In genomic region chr20:18063676-18064075, GRCh38 we compare ENCODE assay signal across 43 cellular contexts. TPM values are rescaled to one million over a fixed set of nuclear protein-coding genes. Genes with fewer than 3 reads are reported as not detected.
"Had no signal": no experiment of that assay in that cellular context is flagged by ENCODE, and none has a peak within 500 bp of the region (broad histone marks: within the 10 kb centered on the region; RNA-seq: fewer than 3 reads in every experiment).

No MANE protein-coding gene starts in this region.

- H3K27me3 ChIP-seq: ascending aorta, body of pancreas had no signal

- ATAC-seq: activated naive CD4-positive, alpha-beta T cell treated with anti-CD3 and anti-CD28 coated beads, Interleukin-2, amount 50 U/mL, for 72 hours; activated naive CD8-positive, alpha-beta T cell treated with anti-CD3 and anti-CD28 coated beads, Interleukin-2, amount 50 U/mL, for 24 hours; activated T-cell treated with anti-CD3 and anti-CD28 coated beads, Interleukin-2, amount 50 U/mL, for 4 hours; activated T-cell treated with anti-CD3 and anti-CD28 coated beads, Interleukin-2, amount 50 U/mL, for 72 hours; activated T-helper 17 cell treated with anti-CD3 and anti-CD28 coated beads, Interleukin-2, amount 50 U/mL, for 72 hours; body of pancreas had no signal

- H3K9me3 ChIP-seq: adrenal gland, ascending aorta, body of pancreas, breast epithelium had no signal

- H3K9me3 Mint-ChIP-seq: activated naive CD4-positive, alpha-beta T cell treated with anti-CD3 and anti-CD28 coated beads for 36 hours; activated naive CD4-positive, alpha-beta T cell treated with anti-CD3 and anti-CD28 coated beads, Interleukin-2, amount 10 ng/mL, durations not matched to agents 7 days and 5 days; activated naive CD4-positive, alpha-beta T cell treated with anti-CD3 and anti-CD28 coated beads, Interleukin-2, amount 50 U/mL, for 24 hours; activated naive CD4-positive, alpha-beta T cell treated with anti-CD3 and anti-CD28 coated beads, Interleukin-2, amount 50 U/mL, for 72 hours; activated naive CD8-positive, alpha-beta T cell treated with anti-CD3 and anti-CD28 coated beads for 36 hours; activated naive CD8-positive, alpha-beta T cell treated with anti-CD3 and anti-CD28 coated beads, Interleukin-2, amount 10 ng/mL, durations not matched to agents 7 days and 5 days; activated naive CD8-positive, alpha-beta T cell treated with anti-CD3 and anti-CD28 coated beads, Interleukin-2, amount 50 U/mL, for 24 hours; activated T-cell treated with anti-CD3 and anti-CD28 coated beads, Interleukin-2, amount 50 U/mL, for 24 hours; activated T-cell treated with anti-CD3 and anti-CD28 coated beads, Interleukin-2, amount 50 U/mL, for 4 hours; activated T-cell treated with anti-CD3 and anti-CD28 coated beads, Interleukin-2, amount 50 U/mL, for 72 hours; activated T-helper 1 cell treated with anti-CD3 and anti-CD28 coated beads, Interleukin-12 subunit alpha, Interleukin-12 subunit beta, Interleukin-2, Interleukin-4 antibody, amounts not matched to agents 30 ng/mL and 10 ng/mL and 1 ng/mL, durations not matched to agents 14 hours and 24 hours and 36 hours; activated T-helper 17 cell treated with anti-CD3 and anti-CD28 coated beads, Interleukin-2, amount 50 U/mL, for 72 hours; activated T-helper 2 cell treated with anti-CD3 and anti-CD28 coated beads, Interferon-gamma antibody, Interleukin-2, Interleukin-4, amounts not matched to agents 10 μg/mL and 5 μg/mL and 100 μg/mL, durations not matched to agents 14 hours and 24 hours and 36 hours; central memory CD8-positive, alpha-beta T cell had no signal

- H3K36me3 ChIP-seq: adrenal gland, ascending aorta, brain microvascular endothelial cell, breast epithelium, cardiac muscle cell had no signal

- H3K27ac ChIP-seq: adrenal gland, ascending aorta, body of pancreas, brain microvascular endothelial cell, breast epithelium, cardiac muscle cell had no signal

- DNase-seq: activated effector memory CD4-positive, alpha-beta T cell treated with anti-CD3 and anti-CD28 coated beads, Interleukin-2, amount 50 U/mL, for 16 hours; activated effector memory CD4-positive, alpha-beta T cell treated with Interleukin-2 at 50 U/mL for 16 hours; activated gamma-delta T cell; activated gamma-delta T cell treated with Interleukin-2 at 50 U/mL for 16 hours; activated naive CD4-positive, alpha-beta T cell; activated naive CD4-positive, alpha-beta T cell treated with anti-CD3 and anti-CD28 coated beads for 36 hours; activated naive CD4-positive, alpha-beta T cell treated with anti-CD3 and anti-CD28 coated beads, Interleukin-2, amount 10 ng/mL, durations not matched to agents 7 days and 5 days; activated naive CD4-positive, alpha-beta T cell treated with anti-CD3 and anti-CD28 coated beads, Interleukin-2, amount 50 U/mL, for 16 hours; activated naive CD4-positive, alpha-beta T cell treated with Interleukin-2 at 50 U/mL for 16 hours; activated naive CD8-positive, alpha-beta T cell treated with anti-CD3 and anti-CD28 coated beads for 36 hours; activated naive CD8-positive, alpha-beta T cell treated with anti-CD3 and anti-CD28 coated beads, Interleukin-2, amount 10 ng/mL, durations not matched to agents 7 days and 5 days; activated naive CD8-positive, alpha-beta T cell treated with anti-CD3 and anti-CD28 coated beads, Interleukin-2, amount 50 U/mL, for 24 hours; activated T-cell treated with anti-CD3 and anti-CD28 coated beads, Interleukin-2, amount 50 U/mL, for 1 hour; activated T-cell treated with anti-CD3 and anti-CD28 coated beads, Interleukin-2, amount 50 U/mL, for 24 hours; activated T-cell treated with anti-CD3 and anti-CD28 coated beads, Interleukin-2, amount 50 U/mL, for 4 hours; activated T-cell treated with anti-CD3 and anti-CD28 coated beads, Interleukin-2, amount 50 U/mL, for 48 hours; activated T-cell treated with anti-CD3 and anti-CD28 coated beads, Interleukin-2, amount 50 U/mL, for 72 hours; adrenal gland; amniotic stem cell; amygdala; anterior cingulate cortex; aorta; body of pancreas; brain microvascular endothelial cell; caudate nucleus; central memory CD4-positive, alpha-beta T cell; cerebellar nuclear complex had no signal

- H3K4me3 ChIP-seq: adrenal gland, ascending aorta, body of pancreas, breast epithelium, cardiac muscle cell had no signal

- H3K27ac Mint-ChIP-seq: activated naive CD4-positive, alpha-beta T cell treated with anti-CD3 and anti-CD28 coated beads for 36 hours; activated naive CD4-positive, alpha-beta T cell treated with anti-CD3 and anti-CD28 coated beads, Interleukin-2, amount 10 ng/mL, durations not matched to agents 7 days and 5 days; activated naive CD4-positive, alpha-beta T cell treated with anti-CD3 and anti-CD28 coated beads, Interleukin-2, amount 50 U/mL, for 24 hours; activated naive CD4-positive, alpha-beta T cell treated with anti-CD3 and anti-CD28 coated beads, Interleukin-2, amount 50 U/mL, for 72 hours; activated naive CD8-positive, alpha-beta T cell; activated naive CD8-positive, alpha-beta T cell treated with anti-CD3 and anti-CD28 coated beads for 36 hours; activated naive CD8-positive, alpha-beta T cell treated with anti-CD3 and anti-CD28 coated beads, Interleukin-2, amount 10 ng/mL, durations not matched to agents 7 days and 5 days; activated naive CD8-positive, alpha-beta T cell treated with anti-CD3 and anti-CD28 coated beads, Interleukin-2, amount 50 U/mL, for 24 hours; activated T-cell treated with anti-CD3 and anti-CD28 coated beads, Interleukin-2, amount 50 U/mL, for 24 hours; activated T-cell treated with anti-CD3 and anti-CD28 coated beads, Interleukin-2, amount 50 U/mL, for 72 hours; activated T-helper 1 cell treated with anti-CD3 and anti-CD28 coated beads, Interleukin-12 subunit alpha, Interleukin-12 subunit beta, Interleukin-2, Interleukin-4 antibody, amounts not matched to agents 30 ng/mL and 10 ng/mL and 1 ng/mL, durations not matched to agents 14 hours and 24 hours and 36 hours; activated T-helper 17 cell treated with anti-CD3 and anti-CD28 coated beads, Interleukin-2, amount 50 U/mL, for 72 hours; activated T-helper 2 cell treated with anti-CD3 and anti-CD28 coated beads, Interferon-gamma antibody, Interleukin-2, Interleukin-4, amounts not matched to agents 10 μg/mL and 5 μg/mL and 100 μg/mL, durations not matched to agents 14 hours and 24 hours and 36 hours; brain had no signal

- FAIRE-seq: astrocyte, bronchial epithelial cell had no signal

- H3K4me3 Mint-ChIP-seq: activated naive CD4-positive, alpha-beta T cell treated with anti-CD3 and anti-CD28 coated beads for 36 hours; activated naive CD4-positive, alpha-beta T cell treated with anti-CD3 and anti-CD28 coated beads, Interleukin-2, amount 10 ng/mL, durations not matched to agents 7 days and 5 days; activated naive CD4-positive, alpha-beta T cell treated with anti-CD3 and anti-CD28 coated beads, Interleukin-2, amount 50 U/mL, for 24 hours; activated naive CD8-positive, alpha-beta T cell; activated naive CD8-positive, alpha-beta T cell treated with anti-CD3 and anti-CD28 coated beads for 36 hours; activated naive CD8-positive, alpha-beta T cell treated with anti-CD3 and anti-CD28 coated beads, Interleukin-2, amount 10 ng/mL, durations not matched to agents 7 days and 5 days; activated naive CD8-positive, alpha-beta T cell treated with anti-CD3 and anti-CD28 coated beads, Interleukin-2, amount 50 U/mL, for 24 hours; activated T-cell treated with anti-CD3 and anti-CD28 coated beads, Interleukin-2, amount 50 U/mL, for 24 hours; activated T-cell treated with anti-CD3 and anti-CD28 coated beads, Interleukin-2, amount 50 U/mL, for 4 hours; activated T-cell treated with anti-CD3 and anti-CD28 coated beads, Interleukin-2, amount 50 U/mL, for 72 hours; activated T-helper 1 cell treated with anti-CD3 and anti-CD28 coated beads, Interleukin-12 subunit alpha, Interleukin-12 subunit beta, Interleukin-2, Interleukin-4 antibody, amounts not matched to agents 30 ng/mL and 10 ng/mL and 1 ng/mL, durations not matched to agents 14 hours and 24 hours and 36 hours; activated T-helper 17 cell treated with anti-CD3 and anti-CD28 coated beads, Interleukin-2, amount 50 U/mL, for 72 hours; brain; central memory CD8-positive, alpha-beta T cell had no signal

- H3K36me3 Mint-ChIP-seq: activated naive CD4-positive, alpha-beta T cell treated with anti-CD3 and anti-CD28 coated beads, Interleukin-2, amount 10 ng/mL, durations not matched to agents 7 days and 5 days; activated naive CD4-positive, alpha-beta T cell treated with anti-CD3 and anti-CD28 coated beads, Interleukin-2, amount 50 U/mL, for 72 hours; activated naive CD8-positive, alpha-beta T cell; activated naive CD8-positive, alpha-beta T cell treated with anti-CD3 and anti-CD28 coated beads for 36 hours; activated naive CD8-positive, alpha-beta T cell treated with anti-CD3 and anti-CD28 coated beads, Interleukin-2, amount 10 ng/mL, durations not matched to agents 7 days and 5 days; brain had no signal

- H3K4me1 ChIP-seq: ascending aorta, breast epithelium had no signal

- H3K4me1 Mint-ChIP-seq: activated naive CD4-positive, alpha-beta T cell treated with anti-CD3 and anti-CD28 coated beads, Interleukin-2, amount 10 ng/mL, durations not matched to agents 7 days and 5 days; activated naive CD4-positive, alpha-beta T cell treated with anti-CD3 and anti-CD28 coated beads, Interleukin-2, amount 50 U/mL, for 24 hours; activated naive CD8-positive, alpha-beta T cell treated with anti-CD3 and anti-CD28 coated beads, Interleukin-2, amount 10 ng/mL, durations not matched to agents 7 days and 5 days; activated naive CD8-positive, alpha-beta T cell treated with anti-CD3 and anti-CD28 coated beads, Interleukin-2, amount 50 U/mL, for 24 hours; activated T-helper 17 cell treated with anti-CD3 and anti-CD28 coated beads, Interleukin-2, amount 50 U/mL, for 72 hours; central memory CD8-positive, alpha-beta T cell had no signal

RNA-seq across cellular contexts. Expression of gene OVOL2, which starts 6.0 kb away (rescaled TPM):
- total RNA-seq: activated naive CD4-positive, alpha-beta T cell treated with anti-CD3 and anti-CD28 coated beads for 36 hours; activated naive CD4-positive, alpha-beta T cell treated with anti-CD3 and anti-CD28 coated beads, Interleukin-2, amount 50 U/mL, for 72 hours; activated naive CD8-positive, alpha-beta T cell treated with anti-CD3 and anti-CD28 coated beads for 36 hours; activated naive CD8-positive, alpha-beta T cell treated with anti-CD3 and anti-CD28 coated beads, Interleukin-2, amount 10 ng/mL, durations not matched to agents 7 days and 5 days; activated T-cell treated with anti-CD3 and anti-CD28 coated beads, Interleukin-2, amount 50 U/mL, for 4 hours; activated T-helper 1 cell treated with anti-CD3 and anti-CD28 coated beads, Interleukin-12 subunit alpha, Interleukin-12 subunit beta, Interleukin-2, Interleukin-4 antibody, amounts not matched to agents 30 ng/mL and 10 ng/mL and 1 ng/mL, durations not matched to agents 14 hours and 24 hours and 36 hours; activated T-helper 17 cell treated with anti-CD3 and anti-CD28 coated beads, Interleukin-2, amount 50 U/mL, for 72 hours; activated T-helper 2 cell treated with anti-CD3 and anti-CD28 coated beads, Interferon-gamma antibody, Interleukin-2, Interleukin-4, amounts not matched to agents 10 μg/mL and 5 μg/mL and 100 μg/mL, durations not matched to agents 14 hours and 24 hours and 36 hours; adrenal gland; aorta; ascending aorta; cardiac septum; cerebellum; chondrocyte had no signal
- polyA plus RNA-seq: adrenal gland, cardiac muscle cell had no signal
